In genomic region chr11:68332186-68332585, GRCh38 we compare ENCODE assay signal across 28 cellular contexts. TPM values are rescaled to one million over a fixed set of nuclear protein-coding genes. Genes with fewer than 3 reads are reported as not detected.
DNase-seq lines count a peak whose midpoint lies in the region; ATAC-seq and TF ChIP-seq lines count a peak whose summit lies in the region.
"Had no signal": no experiment of that assay in that cellular context is flagged by ENCODE, and none has a peak within 500 bp of the region (broad histone marks: within the 10 kb centered on the region; RNA-seq: fewer than 3 reads in every experiment).

No MANE protein-coding gene starts in this region.

- WGBS in mesenchymal stem cell: 98% methylated on average over 9 of the region's 9 CpGs
- WGBS in thyroid gland, 2 donors: 95 to 96% methylated on average over 9 of the region's 9 CpGs

- H2BK120ac ChIP-seq in mesenchymal stem cell (ENCODE audit: low read depth, low read length): no peak overlapping the region

- peaks cover 0 to 5% of the 10 kb centered on the region in 2 experiments for H3K36me3 ChIP-seq in mesenchymal stem cell (ENCODE audit: control insufficient read depth in 1 of 2, insufficient read depth in 2 of 2, low read depth in 1 of 2, low read length in 2 of 2)
- no peaks in the 10 kb centered on the region for H3K36me3 ChIP-seq in thyroid gland
- H3K36me3 ChIP-seq: cardiac muscle cell, colonic mucosa, heart left ventricle had no signal

- H2BK5ac ChIP-seq in mesenchymal stem cell (ENCODE audit: low read depth, low read length, poor library complexity, severe bottlenecking): no peak overlapping the region

- no peak overlapping the region for H4K91ac ChIP-seq in mesenchymal stem cell (ENCODE audit: low read length)

- H2BK15ac ChIP-seq in mesenchymal stem cell (ENCODE audit: low read depth, poor library complexity, severe bottlenecking): no peak overlapping the region

- H3K23ac ChIP-seq in mesenchymal stem cell (ENCODE audit: low read length in 2 of 2): no peak overlapping the region

- no peak overlapping the region for H2BK12ac ChIP-seq in mesenchymal stem cell (ENCODE audit: low read length in 2 of 2)

- H3K18ac ChIP-seq in mesenchymal stem cell (ENCODE audit: low read depth in 1 of 2, low read length in 2 of 2): peak overlapping the region in 1 of 2 experiments; percentile 18

- no peak for DNase-seq in activated naive CD8-positive, alpha-beta T cell treated with anti-CD3 and anti-CD28 coated beads, Interleukin-2, amount 10 ng/mL, durations not matched to agents 7 days and 5 days
- DNase-seq in activated naive CD8-positive, alpha-beta T cell treated with anti-CD3 and anti-CD28 coated beads, Interleukin-2, amount 50 U/mL, for 24 hours: no peak
- no peak for DNase-seq in T-cell
- DNase-seq in mesenchymal stem cell: no peak
- DNase-seq in thyroid gland: no peak
- DNase-seq in SKM-1 (lab: John Stamatoyannopoulos, UW; ENCODE audit: unreplicated experiment): no peak
- no peak for DNase-seq in NCI-H2029 treated with DMSO at 0.1 percent for 48 hours (lab: John Stamatoyannopoulos, UW)
- DNase-seq: activated CD4-positive, CD25-positive, alpha-beta regulatory T cell treated with anti-CD3 and anti-CD28 coated beads, Interleukin-2, amount 50 U/mL, for 72 hours; activated gamma-delta T cell treated with Interleukin-2 at 50 U/mL for 16 hours; activated T-cell treated with anti-CD3 and anti-CD28 coated beads, Interleukin-2, amount 50 U/mL, for 1 hour; anterior cingulate cortex; Calu3; DMS79 treated with DMSO at 0.1 percent for 48 hours; effector CD8-positive, alpha-beta T cell; erythroblast; HCEC 1CT; NCI-H1092 treated with DMSO at 0.1 percent for 48 hours; NCI-H187 treated with DMSO at 0.1 percent for 48 hours; NCI-H526; SIG-M5; stimulated activated CD4-positive, alpha-beta T cell treated with anti-CD3 and anti-CD28 coated beads, Interleukin-2, amount 100 ng/mL, for 24 hours; SW 1271 had no signal

- H3K9me3 Mint-ChIP-seq in activated naive CD8-positive, alpha-beta T cell treated with anti-CD3 and anti-CD28 coated beads, Interleukin-2, amount 10 ng/mL, durations not matched to agents 7 days and 5 days: no peaks in the 10 kb centered on the region
- no peaks in the 10 kb centered on the region for H3K9me3 Mint-ChIP-seq in activated naive CD8-positive, alpha-beta T cell treated with anti-CD3 and anti-CD28 coated beads, Interleukin-2, amount 50 U/mL, for 24 hours
- H3K9me3 Mint-ChIP-seq in T-cell: no peaks in the 10 kb centered on the region

- H3K4ac ChIP-seq in mesenchymal stem cell (ENCODE audit: low read depth in 1 of 2, low read length in 2 of 2): peak overlapping the region in 1 of 2 experiments; percentile 17

- no peak for TF ChIP-seq CTCF in thyroid gland (IDR thresholded peaks at IDR 0.05)

- H3K27me3 ChIP-seq in mesenchymal stem cell (ENCODE audit: control insufficient read depth in 1 of 2, insufficient read depth in 1 of 2, low read length in 2 of 2): no peaks in the 10 kb centered on the region
- no peaks in the 10 kb centered on the region for H3K27me3 ChIP-seq in thyroid gland
- H3K27me3 ChIP-seq: BLaER1, cardiac muscle cell, colonic mucosa, heart left ventricle had no signal

- ATAC-seq in activated naive CD8-positive, alpha-beta T cell treated with anti-CD3 and anti-CD28 coated beads, Interleukin-2, amount 10 ng/mL, durations not matched to agents 7 days and 5 days (ENCODE audit: low read depth): no peak
- ATAC-seq in activated naive CD8-positive, alpha-beta T cell treated with anti-CD3 and anti-CD28 coated beads, Interleukin-2, amount 50 U/mL, for 24 hours: no peak
- ATAC-seq in T-cell (replicated peaks in 1 of 4) (no peak), GM21723 (IDR thresholded peaks at IDR 0.05; ENCODE audit: unreplicated experiment) (no peak)

- no peak overlapping the region for H2AFZ ChIP-seq in mesenchymal stem cell (ENCODE audit: low read depth, low read length)

- intact Hi-C loops in thyroid gland (cut with DNase I): no loop called here

- H3K27ac Mint-ChIP-seq in activated naive CD8-positive, alpha-beta T cell treated with anti-CD3 and anti-CD28 coated beads, Interleukin-2, amount 10 ng/mL, durations not matched to agents 7 days and 5 days: peak overlapping the region; percentile 91
- no peak overlapping the region for H3K27ac Mint-ChIP-seq in activated naive CD8-positive, alpha-beta T cell treated with anti-CD3 and anti-CD28 coated beads, Interleukin-2, amount 50 U/mL, for 24 hours
- H3K27ac Mint-ChIP-seq in T-cell: peak overlapping the region; percentile 51 to 78

- H3K4me1 ChIP-seq in mesenchymal stem cell (ENCODE audit: control insufficient read depth, insufficient read depth, low read depth, low read length) (peaks cover 34% of the 10 kb centered on the region), thyroid gland (peaks cover 48 to 76% of the 10 kb centered on the region in 2 donors)

- no peak overlapping the region for H3K9ac ChIP-seq in mesenchymal stem cell (ENCODE audit: low read length)

- peaks cover 2% of the 10 kb centered on the region for H3K27me3 Mint-ChIP-seq in activated naive CD8-positive, alpha-beta T cell treated with anti-CD3 and anti-CD28 coated beads, Interleukin-2, amount 10 ng/mL, durations not matched to agents 7 days and 5 days
- no peaks in the 10 kb centered on the region for H3K27me3 Mint-ChIP-seq in activated naive CD8-positive, alpha-beta T cell treated with anti-CD3 and anti-CD28 coated beads, Interleukin-2, amount 50 U/mL, for 24 hours
- H3K27me3 Mint-ChIP-seq in T-cell: peaks cover 0 to 3% of the 10 kb centered on the region in 2 donors

- H2AK5ac ChIP-seq in mesenchymal stem cell (ENCODE audit: low read length, severe bottlenecking): no peak overlapping the region

- POLR2A ChIA-PET in activated naive CD8-positive, alpha-beta T cell treated with anti-CD3 and anti-CD28 coated beads, Interleukin-2, amount 10 ng/mL, durations not matched to agents 7 days and 5 days (lab: Charles Lee): interaction anchor here (1.1 to 1.3 kb wide), 4 partner anchors 10 to 128 kb away, joined by 3 to 4 read pairs (median 4); partner anchors contain the start of gene PPP6R3
- POLR2A ChIA-PET in T-cell (lab: Charles Lee): interaction anchor here in 1 of 2 donors (0.6 kb wide), 1 partner anchor 65 kb away, joined by 3 read pairs; no protein-coding TSS in a partner anchor

- H3K9me3 ChIP-seq in mesenchymal stem cell (ENCODE audit: control insufficient read depth, low read length) (no peaks in the 10 kb centered on the region), thyroid gland (no peaks in the 10 kb centered on the region)
- H3K9me3 ChIP-seq: BLaER1, colonic mucosa had no signal

- H3K4me3 ChIP-seq in mesenchymal stem cell (ENCODE audit: insufficient read depth in 1 of 2, low read depth in 1 of 2, low read length in 2 of 2) (no peak overlapping the region), thyroid gland (replicated peaks in 1 of 3) (no peak overlapping the region)
- H3K4me3 ChIP-seq: BLaER1, cardiac muscle cell, colonic mucosa, heart left ventricle, smooth muscle cell had no signal

- CTCF ChIA-PET in T-cell (lab: Charles Lee): interaction anchor here in 1 of 2 donors (0.7 kb wide), 1 partner anchor 112 kb away, joined by 3 read pairs; no protein-coding TSS in a partner anchor

- peaks cover 47% of the 10 kb centered on the region for H3K79me1 ChIP-seq in mesenchymal stem cell (replicated peaks; ENCODE audit: low read length, poor library complexity, severe bottlenecking)

- H3K27ac ChIP-seq in mesenchymal stem cell (ENCODE audit: low read length, poor library complexity, severe bottlenecking) (no peak overlapping the region), thyroid gland (peak overlapping the region in 2 of 3 donors; percentile 51 to 75)
- H3K27ac ChIP-seq: cardiac muscle cell, colonic mucosa had no signal

- peaks cover 81% of the 10 kb centered on the region for H3K4me1 Mint-ChIP-seq in activated naive CD8-positive, alpha-beta T cell treated with anti-CD3 and anti-CD28 coated beads, Interleukin-2, amount 10 ng/mL, durations not matched to agents 7 days and 5 days
- peaks cover 72% of the 10 kb centered on the region for H3K4me1 Mint-ChIP-seq in activated naive CD8-positive, alpha-beta T cell treated with anti-CD3 and anti-CD28 coated beads, Interleukin-2, amount 50 U/mL, for 24 hours
- peaks cover 69 to 79% (median 72%) of the 10 kb centered on the region in 3 donors for H3K4me1 Mint-ChIP-seq in T-cell

- peak overlapping the region; percentile 13 for H4K8ac ChIP-seq in mesenchymal stem cell (ENCODE audit: low read length)

- peaks cover 8% of the 10 kb centered on the region for H3K36me3 Mint-ChIP-seq in activated naive CD8-positive, alpha-beta T cell treated with anti-CD3 and anti-CD28 coated beads, Interleukin-2, amount 10 ng/mL, durations not matched to agents 7 days and 5 days
- no peaks in the 10 kb centered on the region for H3K36me3 Mint-ChIP-seq in activated naive CD8-positive, alpha-beta T cell treated with anti-CD3 and anti-CD28 coated beads, Interleukin-2, amount 50 U/mL, for 24 hours (ENCODE audit: low read depth)
- H3K36me3 Mint-ChIP-seq in T-cell: no peaks in the 10 kb centered on the region

- H3K4me3 Mint-ChIP-seq in activated naive CD8-positive, alpha-beta T cell treated with anti-CD3 and anti-CD28 coated beads, Interleukin-2, amount 10 ng/mL, durations not matched to agents 7 days and 5 days: peak overlapping the region; percentile 12
- no peak overlapping the region for H3K4me3 Mint-ChIP-seq in activated naive CD8-positive, alpha-beta T cell treated with anti-CD3 and anti-CD28 coated beads, Interleukin-2, amount 50 U/mL, for 24 hours
- peak overlapping the region in 1 of 3 donors; percentile 81 for H3K4me3 Mint-ChIP-seq in T-cell

- no peak overlapping the region for H3K14ac ChIP-seq in mesenchymal stem cell (ENCODE audit: low read length in 2 of 2)

- no peak for TF ChIP-seq POLR2A in thyroid gland (IDR thresholded peaks at IDR 0.05)

- no peak overlapping the region for H3K4me2 ChIP-seq in mesenchymal stem cell (ENCODE audit: low read length, poor library complexity, severe bottlenecking)

RNA-seq across cellular contexts. Expression of gene LRP5, which starts 19.8 kb away (rescaled TPM):
- 10 to 100 TPM; 22.3 to 23.3 TPM for total RNA-seq in activated naive CD8-positive, alpha-beta T cell treated with anti-CD3 and anti-CD28 coated beads, Interleukin-2, amount 10 ng/mL, durations not matched to agents 7 days and 5 days
- total RNA-seq in T-cell (10 to 100 TPM in 1 of 5 donors, 1 to 10 TPM in 4; 1.8 to 11.3 (median 7.0) TPM), thyroid gland (10 to 100 TPM; 45.8 to 75.5 (median 54.3) TPM)
- 46.4 TPM for polyA plus RNA-seq in mesenchymal stem cell (2013, experiment 1 of 2)
- polyA plus RNA-seq in mesenchymal stem cell (2013, experiment 2 of 2): 41.4 TPM
